30 cellular contexts compared by ENCODE assay signal in genomic region chr17:43932923-43933322, GRCh38. TPM values are rescaled to one million over a fixed set of nuclear protein-coding genes. Genes with fewer than 3 reads are reported as not detected.
"Had no signal": no experiment of that assay in that cellular context is flagged by ENCODE, and none has a peak within 500 bp of the region (broad histone marks: within the 10 kb centered on the region; RNA-seq: fewer than 3 reads in every experiment).

No MANE protein-coding gene starts in this region.

- DNase-seq: stimulated activated CD4-positive, alpha-beta T cell treated with anti-CD3 and anti-CD28 coated beads, Interleukin-2, amount 100 ng/mL, for 48 hours; stimulated activated CD4-positive, alpha-beta T cell treated with anti-CD3 and anti-CD28 coated beads, Interleukin-4, amount 100 ng/mL, for 1 hour; stimulated activated CD4-positive, alpha-beta T cell treated with anti-CD3 and anti-CD28 coated beads, Interleukin-4, amount 100 ng/mL, for 24 hours; stimulated activated CD4-positive, alpha-beta T cell treated with anti-CD3 and anti-CD28 coated beads, Interleukin-4, amount 100 ng/mL, for 4 hours; stimulated activated CD8-positive, alpha-beta memory T cell treated with anti-CD3 and anti-CD28 coated beads, Interleukin-4, amount 100 ng/mL, for 48 hours; stimulated activated naive B cell treated with anti-CD40 and anti-IgM and Interleukin-4, amounts not matched to agents 10 μg/mL and 1 μg/mL and 100 μg/mL, for 72 hours; stimulated activated naive CD4-positive, alpha-beta T cell; stimulated activated naive CD4-positive, alpha-beta T cell treated with Interleukin-2 at 50 U/mL for 16 hours; stimulated activated naive CD8-positive, alpha-beta T cell treated with anti-CD3 and anti-CD28 coated beads, Interleukin-15, amount 100 ng/mL, for 72 hours; stimulated activated naive CD8-positive, alpha-beta T cell treated with anti-CD3 and anti-CD28 coated beads, Interleukin-15, Interleukin-2, amounts not matched to agents 100 U/mL and 50 U/mL, for 24 hours; stomach; substantia nigra; testis; thyroid gland; tibial artery; transverse colon; trophoblast cell; upper lobe of right lung; uterus had no signal

- H3K36me3 ChIP-seq: stomach, suprapubic skin, thoracic aorta, thyroid gland, tibial artery, tibial nerve, transverse colon, upper lobe of left lung, upper lobe of right lung, uterus, vagina had no signal

- H3K4me1 ChIP-seq: uterus had no signal

- H3K27me3 ChIP-seq: testis, thyroid gland, uterus, vagina had no signal

- H3K27ac ChIP-seq: stomach, suprapubic skin, testis, thoracic aorta, thyroid gland, tibial artery, tibial nerve, transverse colon, upper lobe of left lung, upper lobe of right lung, uterus, vagina had no signal

- ATAC-seq: stimulated activated effector memory CD8-positive, alpha-beta T cell treated with anti-CD3 and anti-CD28 coated beads, Interleukin-12 subunit alpha, Interleukin-12 subunit beta, amount 100 ng/mL, for 72 hours; stimulated activated memory B cell treated with anti-CD40 and anti-IgM and Interleukin-4, amounts not matched to agents 10 μg/mL and 1 μg/mL and 100 μg/mL, for 72 hours; stimulated activated naive B cell treated with anti-CD40 and anti-IgM and Interleukin-4, amounts not matched to agents 10 μg/mL and 1 μg/mL and 100 μg/mL, for 72 hours; stimulated activated naive CD8-positive, alpha-beta T cell treated with anti-CD3 and anti-CD28 coated beads, Interleukin-15, amount 100 ng/mL, for 72 hours; stimulated activated naive CD8-positive, alpha-beta T cell treated with anti-CD3 and anti-CD28 coated beads, Interleukin-15, Interleukin-2, amounts not matched to agents 100 U/mL and 50 U/mL, for 24 hours; upper lobe of right lung had no signal

- H3K9me3 ChIP-seq: stomach, suprapubic skin, testis, thoracic aorta, thyroid gland, tibial artery, tibial nerve, transverse colon, upper lobe of left lung, upper lobe of right lung, uterus, vagina had no signal

- H3K4me3 ChIP-seq: stomach, suprapubic skin, testis, thoracic aorta, thyroid gland, tibial artery, tibial nerve, transverse colon, upper lobe of left lung, upper lobe of right lung, uterus, vagina had no signal

RNA-seq across cellular contexts. Expression of gene PPY, which starts 9.4 kb away (rescaled TPM):
- total RNA-seq: stomach, subcutaneous adipose tissue, suprapubic skin, temporal lobe, testis, thoracic aorta, thyroid gland, tibial nerve, transverse colon, upper lobe of left lung, upper lobe of right lung, ureter, urinary bladder, uterus, vagina had no signal
- polyA plus RNA-seq: stomach, urinary bladder had no signal

RNA-seq across cellular contexts. Expression of gene PYY, which starts 20.8 kb away (rescaled TPM):
- total RNA-seq: subcutaneous adipose tissue, suprapubic skin, temporal lobe, thoracic aorta, upper lobe of right lung, ureter, urinary bladder, uterus, vagina had no signal
- polyA plus RNA-seq: urinary bladder had no signal
